9 cellular contexts compared by ENCODE assay signal in genomic region chr16:28212532-28212873, GRCh38. TPM values are rescaled to one million over a fixed set of nuclear protein-coding genes. Genes with fewer than 3 reads are reported as not detected.
DNase-seq lines count a peak whose midpoint lies in the region; ATAC-seq, FAIRE-seq and TF ChIP-seq lines count a peak whose summit lies in the region.
"Had no signal": no experiment of that assay in that cellular context is flagged by ENCODE, and none has a peak within 500 bp of the region (broad histone marks: within the 10 kb centered on the region; RNA-seq: fewer than 3 reads in every experiment).

No MANE protein-coding gene starts in this region.

- H3K27ac ChIP-seq in PC-3 (ENCODE audit: low read length) (peak overlapping the region; percentile 12; the same call in 1 of the 2 replicates), epithelial cell of prostate (peak overlapping the region; percentile 84), psoas muscle (peak overlapping the region; percentile 93)

- no TSS peak for BruUV-seq in PC-3 (replicated peaks; lab: Mats Ljungman, UMichigan)

- H3F3A ChIP-seq in PC-3 (ENCODE audit: low read length, unreplicated experiment): no peaks in the 10 kb centered on the region

- peaks cover 39% of the 10 kb centered on the region for H3K79me2 ChIP-seq in PC-3 (ENCODE audit: low read length)

- peaks cover 31% of the 10 kb centered on the region for H4K20me1 ChIP-seq in PC-3 (ENCODE audit: low read length)

- POLR2A ChIA-PET in PC-3 (lab: Charles Lee; ENCODE audit: unreplicated experiment): no interaction called here

- no peaks in the 10 kb centered on the region for H3K9me3 ChIP-seq in PC-3 (ENCODE audit: low read length)
- no peaks in the 10 kb centered on the region for H3K9me3 ChIP-seq in psoas muscle

- no peaks in the 10 kb centered on the region for H3K27me3 ChIP-seq in PC-3 (ENCODE audit: low read length)
- H3K27me3 ChIP-seq in psoas muscle (ENCODE audit: insufficient read depth in 3 of 3, low read length in 2 of 3): no peaks in the 10 kb centered on the region

- H3K9me2 ChIP-seq in PC-3 (replicated peaks; ENCODE audit: low read length): no peaks in the 10 kb centered on the region

- peak overlapping the region; percentile 39 for H3K9ac ChIP-seq in PC-3 (ENCODE audit: low read length)

- no peak for FAIRE-seq in D721Med (lab: Jason Lieb, UNC)
- FAIRE-seq: TTC549 had no signal

- H3K36me3 ChIP-seq in PC-3 (ENCODE audit: low read depth, low read length): peaks cover 12% of the 10 kb centered on the region
- H3K36me3 ChIP-seq in psoas muscle (ENCODE audit: insufficient read depth in 1 of 2, low read depth in 1 of 2): peaks cover 0 to 26% of the 10 kb centered on the region in 2 donors

- WGBS in psoas muscle, 3 donors: 77 to 83% (median 77%) methylated on average over 4 of the region's 4 CpGs

- DNase-seq in PC-3: peak; percentile 11
- DNase-seq in epithelial cell of prostate (ENCODE audit: low read depth, low spot score): no peak
- DNase-seq in psoas muscle: no peak
- DNase-seq in GM20000 (ENCODE audit: low spot score): no peak
- DNase-seq in D721Med (ENCODE audit: insufficient read length, low spot score): no peak
- DNase-seq in activated effector memory CD4-positive, alpha-beta T cell treated with Interleukin-2 at 50 U/mL for 16 hours: no peak

- peak overlapping the region; percentile 98 for H2AFZ ChIP-seq in PC-3 (ENCODE audit: low read length)

- H3K4me3 ChIP-seq in GM08714 (ENCODE audit: low read length) (peak overlapping the region; percentile 59; the same call in 1 of the 2 replicates), PC-3 (ENCODE audit: low read length) (peak overlapping the region; percentile 98), psoas muscle (peak overlapping the region; percentile 92)

- CTCF ChIA-PET in PC-3 (lab: Charles Lee): no interaction called here

- ATAC-seq in PC-3: no peak
- peak in 1 of 4 donors; percentile 3 for ATAC-seq in psoas muscle
- ATAC-seq in GM18511 (IDR thresholded peaks at IDR 0.05; ENCODE audit: unreplicated experiment): no peak

- intact Hi-C loops in PC-3 (cut with micrococcal nuclease): loop anchor here (5.0 kb wide), 1 partner anchor 45 kb away; no protein-coding TSS in a partner anchor
- intact Hi-C loops in psoas muscle (cut with DNase I): loop anchor here (2.0 to 5.0 kb wide), 2 partner anchors 45 to 46 kb away; no protein-coding TSS in a partner anchor

- TF ChIP-seq CTCF in PC-3 (conservative IDR thresholded peaks at IDR 0.05; ENCODE audit: low read depth, low read length): no peak
- TF ChIP-seq CTCF in psoas muscle (IDR thresholded peaks at IDR 0.05): no peak
- TF ChIP-seq CTCF in GM20000 (IDR thresholded peaks at IDR 0.05; ENCODE audit: extremely low read depth, missing control alignments): no peak
- no peak for TF ChIP-seq CTCF in D721Med (IDR thresholded peaks at IDR 0.05; ENCODE audit: insufficient read depth, missing control alignments)

- H3K4me2 ChIP-seq in PC-3 (ENCODE audit: low read length): peak overlapping the region; percentile 80

- H3K4me1 ChIP-seq in PC-3 (ENCODE audit: insufficient read depth, low read length) (peaks cover 30% of the 10 kb centered on the region), psoas muscle (peaks cover 13% of the 10 kb centered on the region)

RNA-seq across cellular contexts. Expression of gene XPO6, which starts 0.7 kb away (rescaled TPM):
- total RNA-seq in PC-3 (2014; rRNA removed) (106 and 110 TPM in 2 replicates), psoas muscle (10 to 100 TPM; 24.5 to 44.2 (median 27.0) TPM)
- 10 to 100 TPM; 16.7 to 46.5 (median 26.4) TPM for polyA plus RNA-seq in psoas muscle

Comparison
In these comparisons a context has a peak if more than half of its experiments do, and no peak if none do; other contexts are left out.
1. H3K27ac ChIP-seq: peak in every context shown above with its lines; median percentile 93 in psoas muscle; 84 in epithelial cell of prostate; 12 in PC-3.